17 cellular contexts compared by ENCODE assay signal in the genomic region with DNA sequence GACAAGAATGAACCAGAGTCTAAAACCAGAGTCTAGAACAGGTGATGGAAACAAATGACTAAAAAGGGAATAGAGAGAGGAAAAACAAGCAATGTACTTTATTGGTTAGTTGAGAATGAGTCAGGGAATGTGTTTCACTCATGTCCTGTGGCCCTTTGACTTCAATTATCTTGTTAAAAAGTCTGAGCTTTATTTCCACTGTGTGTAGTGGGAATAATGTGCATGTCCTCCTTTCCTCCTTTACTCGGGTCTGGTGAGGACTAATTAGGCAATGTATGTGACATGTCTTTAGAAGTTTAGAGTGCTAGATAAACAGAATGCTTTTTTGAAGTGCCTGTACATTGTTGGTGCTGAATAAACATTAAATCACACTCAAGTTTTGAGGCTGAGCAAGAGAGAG. TPM values are rescaled to one million over a fixed set of nuclear protein-coding genes. Genes with fewer than 3 reads are reported as not detected.
DNase-seq lines count a peak whose midpoint lies in the region; ATAC-seq and TF ChIP-seq lines count a peak whose summit lies in the region.
"Had no signal": no experiment of that assay in that cellular context is flagged by ENCODE, and none has a peak within 500 bp of the region (broad histone marks: within the 10 kb centered on the region; RNA-seq: fewer than 3 reads in every experiment).

No MANE protein-coding gene starts in this region.

- no peaks in the 10 kb centered on the region; the same call in 1 of the 2 replicates for H3K4me1 ChIP-seq in IMR-90 (ENCODE audit: control insufficient read depth, insufficient read depth, low read length)
- peaks cover 12% of the 10 kb centered on the region for H3K4me1 ChIP-seq in endocrine pancreas (ENCODE audit: control insufficient read depth, insufficient read depth, low read length)
- peaks cover 18% of the 10 kb centered on the region for H3K4me1 ChIP-seq in neuron (ENCODE audit: insufficient read depth, low read length)
- H3K4me1 ChIP-seq in SJCRH30 = no peaks in the 10 kb centered on the region
- H3K4me1 ChIP-seq: adrenal gland, esophagus muscularis mucosa, heart right ventricle, parathyroid adenoma, Peyer's patch had no signal

- H2AFZ ChIP-seq in IMR-90 (replicated peaks; ENCODE audit: low read length, poor library complexity) = no peak overlapping the region
- peak overlapping the region; percentile 27 for H2AFZ ChIP-seq in neuron (ENCODE audit: low read depth, low read length)
- H2AFZ ChIP-seq: parathyroid adenoma had no signal

- H3K27ac ChIP-seq in IMR-90 (ENCODE audit: insufficient read depth, low read length) (no peak overlapping the region), SJCRH30 (no peak overlapping the region)
- H3K27ac ChIP-seq: adrenal gland, esophagus muscularis mucosa, heart right ventricle, parathyroid adenoma, Peyer's patch had no signal

- H2AK5ac ChIP-seq in IMR-90 (ENCODE audit: low read depth, low read length) = no peak overlapping the region

- no peak overlapping the region for H4K5ac ChIP-seq in IMR-90 (ENCODE audit: low read depth, low read length)

- WGBS in IMR-90 (ENCODE audit: extremely low coverage in 2 of 2, insufficient read length in 1 of 2), 2 experiments = no CpG with 5 or more reads among the region's 1 CpG

- H2AK9ac ChIP-seq in IMR-90 (replicated peaks; ENCODE audit: low read depth, low read length, poor library complexity) = no peak overlapping the region

- H3K4me3 ChIP-seq in IMR-90 (ENCODE audit: insufficient read depth, low read depth, low read length) (no peak overlapping the region), endocrine pancreas (ENCODE audit: control insufficient read depth, insufficient read depth, low read length) (peak overlapping the region; percentile 66), neuron (ENCODE audit: low read length) (no peak overlapping the region), SJCRH30 (no peak overlapping the region)
- H3K4me3 ChIP-seq: adrenal gland, esophagus muscularis mucosa, heart right ventricle, Peyer's patch had no signal

- H2BK20ac ChIP-seq in IMR-90 (ENCODE audit: low read depth, low read length) = no peak overlapping the region

- no TSS peak for BruUV-seq in IMR-90 (replicated peaks; lab: Mats Ljungman, UMichigan)

- no peak overlapping the region for H4K8ac ChIP-seq in IMR-90 (ENCODE audit: low read depth in 2 of 2, low read length in 2 of 2)

- dilution Hi-C loops in IMR-90 (cut with HindIII; ENCODE audit: low sequenced_read_pairs, unreplicated experiment) = no loop called here

- H2BK5ac ChIP-seq in IMR-90 (ENCODE audit: low read depth, low read length, poor library complexity, severe bottlenecking) = no peak overlapping the region

- H3K4ac ChIP-seq in IMR-90 (ENCODE audit: low read depth, low read length) = no peak overlapping the region

- TF ChIP-seq POLR2A in IMR-90 (IDR thresholded peaks at IDR 0.05; ENCODE audit: low read depth, low read length) = no peak
- no peak for TF ChIP-seq POLR2A in GM18505 (IDR thresholded peaks at IDR 0.05; ENCODE audit: borderline replicate concordance, extremely low read depth, insufficient read depth, insufficient read length)

- H3K36me3 ChIP-seq in IMR-90 (ENCODE audit: control insufficient read depth, insufficient read depth, low read length) (no peaks in the 10 kb centered on the region), endocrine pancreas (ENCODE audit: control insufficient read depth, insufficient read depth, low read length) (no peaks in the 10 kb centered on the region), neuron (ENCODE audit: insufficient read depth, low read length) (no peaks in the 10 kb centered on the region), SJCRH30 (no peaks in the 10 kb centered on the region)
- H3K36me3 ChIP-seq: adrenal gland, esophagus muscularis mucosa, heart right ventricle, Peyer's patch had no signal

- CTCF ChIA-PET in IMR-90 (lab: Yijun Ruan, JAX) = no interaction called here

- H4K20me1 ChIP-seq in IMR-90 (ENCODE audit: insufficient read depth, low read length) = no peaks in the 10 kb centered on the region

- no peak overlapping the region; the same call in 1 of the 2 replicates for H3K4me2 ChIP-seq in IMR-90 (ENCODE audit: low read depth, low read length)

- H3K9me3 ChIP-seq in IMR-90 (ENCODE audit: control insufficient read depth, insufficient read depth, low read length) = no peaks in the 10 kb centered on the region
- no peaks in the 10 kb centered on the region for H3K9me3 ChIP-seq in endocrine pancreas (ENCODE audit: control insufficient read depth, low read length)
- no peaks in the 10 kb centered on the region for H3K9me3 ChIP-seq in neuron (ENCODE audit: low read length)
- H3K9me3 ChIP-seq in SJCRH30 (replicated peaks) = no peaks in the 10 kb centered on the region
- H3K9me3 ChIP-seq: adrenal gland, esophagus muscularis mucosa, Peyer's patch had no signal

- H3K9ac ChIP-seq in IMR-90 (ENCODE audit: low read depth, low read length) (no peak overlapping the region), endocrine pancreas (ENCODE audit: control insufficient read depth, insufficient read depth, low read length) (no peak overlapping the region)
- H3K9ac ChIP-seq: parathyroid adenoma had no signal

- ATAC-seq in IMR-90 (ENCODE audit: low read depth) (peak; percentile 61; the same call in 1 of the 2 replicates), GM18505 (IDR thresholded peaks at IDR 0.05; ENCODE audit: unreplicated experiment) (no peak)
- ATAC-seq: activated CD8-positive, alpha-beta T cell treated with anti-CD3 and anti-CD28 coated beads, Interleukin-2, amount 10 ng/mL, durations not matched to agents 7 days and 5 days; heart right ventricle had no signal

- peak; percentile 53 for DNase-seq in DMS153 treated with DMSO at 0.1 percent for 48 hours (lab: John Stamatoyannopoulos, UW; ENCODE audit: unreplicated experiment)
- DNase-seq in IMR-90 = peak; percentile 23
- DNase-seq in NCI-H1436 treated with DMSO at 0.1 percent for 48 hours (lab: John Stamatoyannopoulos, UW) = no peak
- no peak for DNase-seq in SJCRH30
- DNase-seq: activated CD8-positive, alpha-beta T cell treated with anti-CD3 and anti-CD28 coated beads, Interleukin-2, amount 10 ng/mL, durations not matched to agents 7 days and 5 days; adrenal gland; heart right ventricle; KBM-7; kidney; NCI-H524; Peyer's patch; stimulated activated naive CD4-positive, alpha-beta T cell treated with Interleukin-2 at 50 U/mL for 16 hours had no signal

- no peak overlapping the region for H2BK120ac ChIP-seq in IMR-90 (ENCODE audit: low read depth, low read length)

- in situ Hi-C loops in IMR-90 (cut with MboI; ENCODE audit: low sequenced_read_pairs) = no loop called here

- no peak for TF ChIP-seq CTCF in IMR-90 (conservative IDR thresholded peaks at IDR 0.05; ENCODE audit: low read depth, low read length)

- POLR2A ChIA-PET in IMR-90 (lab: Charles Lee; ENCODE audit: unreplicated experiment) = interaction anchor here (0.6 kb wide), 1 partner anchor 1344 kb away, joined by 5 read pairs; no protein-coding TSS in a partner anchor

- no peak overlapping the region for H3K14ac ChIP-seq in IMR-90 (replicated peaks; ENCODE audit: low read depth, low read length)

- H2BK15ac ChIP-seq in IMR-90 (ENCODE audit: low read depth, low read length) = no peak overlapping the region

- peak overlapping the region; percentile 56; the same call in 1 of the 2 replicates for H3K23ac ChIP-seq in IMR-90 (ENCODE audit: low read depth, low read length)

- H4K91ac ChIP-seq in IMR-90 (ENCODE audit: insufficient read depth, low read depth, low read length) = no peak overlapping the region

- no peaks in the 10 kb centered on the region for H3K9me1 ChIP-seq in IMR-90 (ENCODE audit: insufficient read depth, low read length)

- no peaks in the 10 kb centered on the region for H3K79me1 ChIP-seq in IMR-90 (ENCODE audit: low read depth in 1 of 2, low read length in 2 of 2)

- no peak for TF ChIP-seq RAD21 in IMR-90 (IDR thresholded peaks at IDR 0.05; ENCODE audit: low read length)

- H3K56ac ChIP-seq in IMR-90 (ENCODE audit: extremely low read depth, insufficient read depth, low read length) = no peak overlapping the region

- H3K27me3 ChIP-seq in IMR-90 (ENCODE audit: control insufficient read depth, insufficient read depth, low read length) (no peaks in the 10 kb centered on the region), endocrine pancreas (ENCODE audit: control insufficient read depth, insufficient read depth, low read length) (no peaks in the 10 kb centered on the region), neuron (ENCODE audit: insufficient read depth, low read length) (no peaks in the 10 kb centered on the region), SJCRH30 (no peaks in the 10 kb centered on the region)
- H3K27me3 ChIP-seq: adrenal gland, esophagus muscularis mucosa, heart right ventricle, Peyer's patch had no signal

- intact Hi-C loops in IMR-90 (cut with micrococcal nuclease) = no loop called here

- H3K18ac ChIP-seq in IMR-90 (ENCODE audit: low read depth, low read length) = no peak overlapping the region

TF ChIP-seq in IMR-90, 13 proteins besides CTCF, POLR2A, EP300 and RAD21 (continues in another document):
- TF ChIP-seq NFE2L2 (IDR thresholded peaks at IDR 0.05; ENCODE audit: low read depth, low read length) (no peak), RCOR1 (IDR thresholded peaks at IDR 0.05; ENCODE audit: insufficient replicate concordance, low read length) (no peak), MXI1 (IDR thresholded peaks at IDR 0.05; ENCODE audit: borderline replicate concordance, low read depth, low read length) (no peak), CEBPB (IDR thresholded peaks at IDR 0.05; ENCODE audit: low read depth, low read length) (no peak), FOS (IDR thresholded peaks at IDR 0.05; ENCODE audit: low read depth, low read length) (no peak), MAFK (IDR thresholded peaks at IDR 0.05; ENCODE audit: low read depth, low read length) (no peak), SMC3 (IDR thresholded peaks at IDR 0.05; ENCODE audit: low read depth, low read length) (no peak)
- TF ChIP-seq, protein P1, sequence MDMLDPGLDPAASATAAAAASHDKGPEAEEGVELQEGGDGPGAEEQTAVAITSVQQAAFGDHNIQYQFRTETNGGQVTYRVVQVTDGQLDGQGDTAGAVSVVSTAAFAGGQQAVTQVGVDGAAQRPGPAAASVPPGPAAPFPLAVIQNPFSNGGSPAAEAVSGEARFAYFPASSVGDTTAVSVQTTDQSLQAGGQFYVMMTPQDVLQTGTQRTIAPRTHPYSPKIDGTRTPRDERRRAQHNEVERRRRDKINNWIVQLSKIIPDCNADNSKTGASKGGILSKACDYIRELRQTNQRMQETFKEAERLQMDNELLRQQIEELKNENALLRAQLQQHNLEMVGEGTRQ (IDR thresholded peaks at IDR 0.05; ENCODE audit: low read depth, low read length) = no peak

RNA-seq across cellular contexts. Expression of gene LSAMP, which starts 21.3 kb away (rescaled TPM):
- 7.9 and 8.1 TPM in 2 replicates for total RNA-seq in IMR-90 (2012; rRNA removed)
- polyA plus RNA-seq in IMR-90 (2012; rRNA removed) = 7.9 and 8.0 TPM in 2 replicates
- polyA plus RNA-seq in IMR-90 (2012; cell fraction: cytosol; rRNA removed) = 3.0 and 3.3 TPM in 2 replicates
- 1.6 and 10.7 TPM in 2 replicates for polyA plus RNA-seq in IMR-90 (2012; cell fraction: nucleus; rRNA removed; ENCODE audit: low replicate concordance)
- under 0.01 and 0.02 TPM in 2 replicates for total RNA-seq in SJCRH30 (2014; rRNA removed; shearing (Covaris generic))
- total RNA-seq: activated CD8-positive, alpha-beta T cell treated with anti-CD3 and anti-CD28 coated beads, Interleukin-2, amount 10 ng/mL, durations not matched to agents 7 days and 5 days had no signal

Comparison
In these comparisons a context has a peak if more than half of its experiments do, and no peak if none do; other contexts are left out.
1. DNase-seq: peak in DMS153 treated with DMSO at 0.1 percent for 48 hours (single experiment) and IMR-90 (single experiment); none in NCI-H1436 treated with DMSO at 0.1 percent for 48 hours (single experiment) and SJCRH30 (0 of 2).